In the genomic region with DNA sequence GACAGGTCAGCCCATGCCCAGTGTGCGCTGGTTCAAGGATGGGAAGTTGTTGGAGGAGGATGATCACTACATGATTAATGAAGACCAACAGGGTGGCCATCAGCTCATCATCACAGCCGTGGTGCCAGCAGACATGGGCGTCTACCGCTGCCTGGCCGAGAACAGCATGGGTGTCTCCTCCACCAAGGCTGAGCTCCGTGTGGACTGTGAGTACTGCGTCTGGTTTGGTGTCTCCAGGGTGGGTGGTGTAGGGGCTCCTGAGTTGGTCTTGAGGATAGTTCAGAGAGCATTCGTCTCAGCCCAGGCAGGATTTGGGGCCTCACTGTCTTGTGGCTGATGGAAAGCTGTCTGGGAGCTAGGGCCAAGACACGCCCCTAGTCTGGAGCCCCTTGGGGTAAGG, we compare ENCODE assay signal across 21 cellular contexts.
"Had no signal": no experiment of that assay in that cellular context is flagged by ENCODE, and none has a peak within 500 bp of the region (broad histone marks: within the 10 kb centered on the region; RNA-seq: fewer than 3 reads in every experiment).

No MANE protein-coding gene starts in this region.

- H3K27ac Mint-ChIP-seq: activated CD8-positive, alpha-beta T cell treated with anti-CD3 and anti-CD28 coated beads, Interleukin-2, amount 10 ng/mL, durations not matched to agents 7 days and 5 days; brain; immature natural killer cell; mesothelial cell of epicardium; naive thymus-derived CD8-positive, alpha-beta T cell; stimulated activated memory B cell treated with anti-CD40 and anti-IgM and Interleukin-4, amounts not matched to agents 10 μg/mL and 1 μg/mL and 100 μg/mL, for 72 hours had no signal

- ATAC-seq: activated CD8-positive, alpha-beta T cell treated with anti-CD3 and anti-CD28 coated beads, Interleukin-2, amount 10 ng/mL, durations not matched to agents 7 days and 5 days; foreskin keratinocyte; naive thymus-derived CD8-positive, alpha-beta T cell; pancreas; right lobe of liver; stimulated activated memory B cell treated with anti-CD40 and anti-IgM and Interleukin-4, amounts not matched to agents 10 μg/mL and 1 μg/mL and 100 μg/mL, for 72 hours had no signal

- H3K27me3 Mint-ChIP-seq: brain; naive thymus-derived CD8-positive, alpha-beta T cell; stimulated activated memory B cell treated with anti-CD40 and anti-IgM and Interleukin-4, amounts not matched to agents 10 μg/mL and 1 μg/mL and 100 μg/mL, for 72 hours had no signal

- H3K36me3 ChIP-seq: right lobe of liver had no signal

- H3K4me1 ChIP-seq: foreskin keratinocyte, pancreas, right lobe of liver, testis had no signal

- H3K9me3 Mint-ChIP-seq: immature natural killer cell; naive thymus-derived CD8-positive, alpha-beta T cell; stimulated activated memory B cell treated with anti-CD40 and anti-IgM and Interleukin-4, amounts not matched to agents 10 μg/mL and 1 μg/mL and 100 μg/mL, for 72 hours had no signal

- H3K9me3 ChIP-seq: pancreas, right lobe of liver, testis had no signal

- H3K4me3 Mint-ChIP-seq: activated CD8-positive, alpha-beta T cell treated with anti-CD3 and anti-CD28 coated beads, Interleukin-2, amount 10 ng/mL, durations not matched to agents 7 days and 5 days; brain; immature natural killer cell; mesothelial cell of epicardium; naive thymus-derived CD8-positive, alpha-beta T cell; stimulated activated memory B cell treated with anti-CD40 and anti-IgM and Interleukin-4, amounts not matched to agents 10 μg/mL and 1 μg/mL and 100 μg/mL, for 72 hours had no signal

- H3K27ac ChIP-seq: foreskin keratinocyte, pancreas, right lobe of liver, testis had no signal

- H3K4me1 Mint-ChIP-seq: brain; immature natural killer cell; mesothelial cell of epicardium; naive thymus-derived CD8-positive, alpha-beta T cell; stimulated activated memory B cell treated with anti-CD40 and anti-IgM and Interleukin-4, amounts not matched to agents 10 μg/mL and 1 μg/mL and 100 μg/mL, for 72 hours had no signal

- H3K27me3 ChIP-seq: pancreas, right lobe of liver, testis had no signal

- DNase-seq: activated CD4-positive, alpha-beta T cell treated with anti-CD3 and anti-CD28 coated beads for 1 hour; activated CD4-positive, alpha-beta T cell treated with anti-CD3 and anti-CD28 coated beads, Interleukin-2, amount 50 U/mL, for 1 hour; activated CD8-positive, alpha-beta T cell treated with anti-CD3 and anti-CD28 coated beads, Interleukin-2, amount 10 ng/mL, durations not matched to agents 7 days and 5 days; activated naive CD4-positive, alpha-beta T cell; anterior cingulate cortex; effector memory CD4-positive, alpha-beta T cell; foreskin keratinocyte; immature natural killer cell; kidney glomerular epithelial cell; small intestine; stimulated activated CD4-positive, alpha-beta T cell treated with anti-CD3 and anti-CD28 coated beads, Interleukin-15, amount 100 ng/mL, for 24 hours; T-helper 9 cell; testis; trophoblast cell had no signal

- H3K4me3 ChIP-seq: lung, pancreas, right lobe of liver, testis had no signal
